In genomic region chr5:153658151-153658550, GRCh38 we compare ENCODE assay signal across 14 cellular contexts.
"Had no signal": no experiment of that assay in that cellular context is flagged by ENCODE, and none has a peak within 500 bp of the region (broad histone marks: within the 10 kb centered on the region; RNA-seq: fewer than 3 reads in every experiment).

No MANE protein-coding gene starts in this region.

- H3K4me1 Mint-ChIP-seq: nephron had no signal

- H3K36me3 ChIP-seq: ovary, spleen, stomach, upper lobe of right lung had no signal

- H3K27me3 ChIP-seq: ovary, spleen, stomach, testis, upper lobe of right lung had no signal

- H3K27ac Mint-ChIP-seq: activated CD8-positive, alpha-beta T cell treated with anti-CD3 and anti-CD28 coated beads for 36 hours; nephron had no signal

- H3K4me3 Mint-ChIP-seq: activated CD8-positive, alpha-beta T cell treated with anti-CD3 and anti-CD28 coated beads for 36 hours; activated T-cell treated with anti-CD3 and anti-CD28 coated beads, Interleukin-2, amount 50 U/mL, for 4 hours; nephron had no signal

- ATAC-seq: activated CD8-positive, alpha-beta T cell treated with anti-CD3 and anti-CD28 coated beads for 36 hours; activated T-cell treated with anti-CD3 and anti-CD28 coated beads, Interleukin-2, amount 50 U/mL, for 4 hours; sciatic nerve; upper lobe of right lung had no signal

- DNase-seq: activated CD4-positive, alpha-beta T cell treated with anti-CD3 and anti-CD28 coated beads for 4 hours; activated CD8-positive, alpha-beta T cell treated with anti-CD3 and anti-CD28 coated beads for 36 hours; activated effector memory CD4-positive, alpha-beta T cell treated with Interleukin-2 at 50 U/mL for 16 hours; activated naive CD4-positive, alpha-beta T cell treated with anti-CD3 and anti-CD28 coated beads, Interleukin-2, amount 50 U/mL, for 16 hours; activated T-cell treated with anti-CD3 and anti-CD28 coated beads, Interleukin-2, amount 50 U/mL, for 4 hours; hypothalamus; kidney glomerular epithelial cell; ovary; spleen; stomach; testis; upper lobe of right lung had no signal

- H3K9me3 Mint-ChIP-seq: activated CD8-positive, alpha-beta T cell treated with anti-CD3 and anti-CD28 coated beads for 36 hours; activated T-cell treated with anti-CD3 and anti-CD28 coated beads, Interleukin-2, amount 50 U/mL, for 4 hours; nephron had no signal

- H3K4me1 ChIP-seq: spleen, stomach, testis, upper lobe of right lung had no signal

- H3K27ac ChIP-seq: ovary, spleen, stomach, testis, upper lobe of right lung had no signal

- H3K9me3 ChIP-seq: ovary, spleen, stomach, testis, upper lobe of right lung had no signal

- H3K4me3 ChIP-seq: ovary, spleen, stomach, testis, upper lobe of right lung had no signal
